In genomic region chr9:82526629-82527028, GRCh38 we compare ENCODE assay signal across 27 cellular contexts.
"Had no signal": no experiment of that assay in that cellular context is flagged by ENCODE, and none has a peak within 500 bp of the region (broad histone marks: within the 10 kb centered on the region; RNA-seq: fewer than 3 reads in every experiment).

No MANE protein-coding gene starts in this region.

- DNase-seq: activated CD4-positive, alpha-beta memory T cell treated with anti-CD3 and anti-CD28 coated beads for 36 hours; activated CD4-positive, alpha-beta T cell treated with anti-CD3 and anti-CD28 coated beads for 36 hours; activated CD4-positive, alpha-beta T cell treated with anti-CD3 and anti-CD28 coated beads, Interleukin-2, amount 10 ng/mL, durations not matched to agents 24 days and 14 days; activated CD4-positive, CD25-positive, alpha-beta regulatory T cell; activated CD4-positive, CD25-positive, alpha-beta regulatory T cell treated with anti-CD3 and anti-CD28 coated beads, Interleukin-2, amount 50 U/mL, for 72 hours; activated CD8-positive, alpha-beta memory T cell treated with anti-CD3 and anti-CD28 coated beads, Interleukin-2, amount 10 ng/mL, durations not matched to agents 7 days and 5 days; activated CD8-positive, alpha-beta memory T cell treated with anti-CD3 and anti-CD28 coated beads, Interleukin-2, amount 50 U/mL, for 4 hours; activated CD8-positive, alpha-beta T cell treated with anti-CD3 and anti-CD28 coated beads, Interleukin-2, amount 10 ng/mL, durations not matched to agents 7 days and 5 days; activated effector memory CD4-positive, alpha-beta T cell treated with anti-CD3 and anti-CD28 coated beads, Interleukin-2, amount 50 U/mL, for 16 hours; activated naive CD4-positive, alpha-beta T cell treated with anti-CD3 and anti-CD28 coated beads for 36 hours; activated naive CD8-positive, alpha-beta T cell treated with anti-CD3 and anti-CD28 coated beads for 36 hours; activated naive CD8-positive, alpha-beta T cell treated with anti-CD3 and anti-CD28 coated beads, Interleukin-2, amount 50 U/mL, for 24 hours; activated T-cell treated with anti-CD3 and anti-CD28 coated beads, Interleukin-2, amount 50 U/mL, for 1 hour; activated T-cell treated with anti-CD3 and anti-CD28 coated beads, Interleukin-2, amount 50 U/mL, for 48 hours; adrenal gland; aorta; body of pancreas; central memory CD4-positive, alpha-beta T cell; cerebellar nuclear complex; colonic mucosa; effector memory CD4-positive, alpha-beta T cell; endodermal cell; head of caudate nucleus; T-helper 2 cell had no signal

- ATAC-seq: activated CD4-positive, alpha-beta T cell treated with anti-CD3 and anti-CD28 coated beads for 36 hours; activated CD8-positive, alpha-beta memory T cell treated with anti-CD3 and anti-CD28 coated beads, Interleukin-2, amount 10 ng/mL, durations not matched to agents 7 days and 5 days; activated CD8-positive, alpha-beta T cell treated with anti-CD3 and anti-CD28 coated beads, Interleukin-2, amount 10 ng/mL, durations not matched to agents 7 days and 5 days; activated naive CD8-positive, alpha-beta T cell treated with anti-CD3 and anti-CD28 coated beads, Interleukin-2, amount 50 U/mL, for 24 hours; body of pancreas; esophagus mucosa had no signal

- H3K4me3 ChIP-seq: adrenal gland, body of pancreas, breast epithelium, cardiac muscle cell, colonic mucosa had no signal

- H3K27ac ChIP-seq: adrenal gland, body of pancreas, breast epithelium, cardiac muscle cell, colonic mucosa had no signal

- H3K27me3 ChIP-seq: adrenal gland, body of pancreas, breast epithelium, cardiac muscle cell, colonic mucosa had no signal
